In the genomic region with DNA sequence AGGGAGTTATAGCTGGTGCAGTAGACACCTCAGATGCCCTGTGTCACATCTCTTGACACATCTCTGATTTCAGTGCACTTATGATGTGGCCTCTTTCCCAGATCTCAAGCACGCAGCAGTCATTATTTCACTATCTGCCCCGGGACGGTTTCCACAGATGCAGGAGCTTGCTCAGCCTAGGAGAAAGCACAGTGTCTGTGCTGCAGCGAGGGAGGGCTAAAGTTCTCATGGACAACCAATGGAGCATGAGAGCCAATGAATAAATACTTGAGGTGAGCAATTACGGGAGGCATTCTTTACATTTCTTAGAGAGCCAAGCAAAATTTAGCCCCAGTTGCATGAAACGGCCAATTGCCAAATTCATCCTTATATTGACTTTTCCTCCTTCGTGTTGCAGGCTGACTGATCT, we compare ENCODE assay signal across 1 cellular context.
TF ChIP-seq lines count a peak whose summit lies in the region.

No MANE protein-coding gene starts in this region.

TF ChIP-seq in HepG2, 621 proteins besides CTCF, POLR2A, EP300 and RAD21 (continued from another document):
- TF ChIP-seq ARID5B (CRISPR knock-in tag; IDR thresholded peaks at IDR 0.05) = peak; percentile 70
- TF ChIP-seq SAP130 (CRISPR knock-in tag; IDR thresholded peaks at IDR 0.05; ENCODE audit: low read depth) = 0 out of 2 replicates have a peak, but pooled peaks have one; percentile 16
- no peak for TF ChIP-seq SAFB2 (CRISPR knock-in tag; IDR thresholded peaks at IDR 0.05; ENCODE audit: borderline replicate concordance, low read depth)
- TF ChIP-seq ZNF724P (CRISPR knock-in tag; IDR thresholded peaks at IDR 0.05; ENCODE audit: borderline replicate concordance) = no peak
- TF ChIP-seq IKZF1 (IDR thresholded peaks at IDR 0.05) = no peak
- no peak for TF ChIP-seq MAFK (conservative IDR thresholded peaks at IDR 0.05 in 1 of 2, IDR thresholded peaks at IDR 0.05 in 1 of 2; ENCODE audit: low read length in 2 of 2)
- TF ChIP-seq ZNF234 (CRISPR knock-in tag; conservative IDR thresholded peaks at IDR 0.05) = no peak
- peak; percentile 63 for TF ChIP-seq TBL1XR1 (IDR thresholded peaks at IDR 0.05; ENCODE audit: borderline replicate concordance, low read length, partially characterized antibody)
- TF ChIP-seq RARA (CRISPR knock-in tag; IDR thresholded peaks at IDR 0.05) = peak; percentile 59; the same call in 1 of the 2 replicates
- peak; percentile 27; the same call in 1 of the 2 replicates for TF ChIP-seq HMG20A (CRISPR knock-in tag; IDR thresholded peaks at IDR 0.05; ENCODE audit: borderline replicate concordance)
- TF ChIP-seq ZNF180 (CRISPR knock-in tag; IDR thresholded peaks at IDR 0.05; ENCODE audit: borderline replicate concordance, low read depth) = no peak
- TF ChIP-seq KMT2B (CRISPR knock-in tag; IDR thresholded peaks at IDR 0.05) = no peak
- TF ChIP-seq BCL6 (CRISPR knock-in tag; IDR thresholded peaks at IDR 0.05) = peak; percentile 99
- TF ChIP-seq MEF2D (CRISPR knock-in tag; IDR thresholded peaks at IDR 0.05) = 0 out of 2 replicates have a peak, but pooled peaks have one; percentile 19
- peak; percentile 22; the same call in 1 of the 2 replicates for TF ChIP-seq NCOR1 (IDR thresholded peaks at IDR 0.05; ENCODE audit: borderline replicate concordance, low read length)
- TF ChIP-seq CEBPB (IDR thresholded peaks at IDR 0.05; ENCODE audit: borderline replicate concordance, low read depth, low read length) = peak; percentile 31; the same call in 1 of the 2 replicates
- TF ChIP-seq NFIC (IDR thresholded peaks at IDR 0.05; ENCODE audit: low read length) = peak; percentile 45; the same call in 1 of the 2 replicates
- no peak for TF ChIP-seq KMT2A (CRISPR knock-in tag; IDR thresholded peaks at IDR 0.05)
- no peak for TF ChIP-seq SIX1 (CRISPR knock-in tag; IDR thresholded peaks at IDR 0.05; ENCODE audit: borderline replicate concordance)
- TF ChIP-seq FOXA3 (CRISPR knock-in tag; IDR thresholded peaks at IDR 0.05) = peak; percentile 23; the same call in 1 of the 2 replicates
- TF ChIP-seq, protein P1, sequence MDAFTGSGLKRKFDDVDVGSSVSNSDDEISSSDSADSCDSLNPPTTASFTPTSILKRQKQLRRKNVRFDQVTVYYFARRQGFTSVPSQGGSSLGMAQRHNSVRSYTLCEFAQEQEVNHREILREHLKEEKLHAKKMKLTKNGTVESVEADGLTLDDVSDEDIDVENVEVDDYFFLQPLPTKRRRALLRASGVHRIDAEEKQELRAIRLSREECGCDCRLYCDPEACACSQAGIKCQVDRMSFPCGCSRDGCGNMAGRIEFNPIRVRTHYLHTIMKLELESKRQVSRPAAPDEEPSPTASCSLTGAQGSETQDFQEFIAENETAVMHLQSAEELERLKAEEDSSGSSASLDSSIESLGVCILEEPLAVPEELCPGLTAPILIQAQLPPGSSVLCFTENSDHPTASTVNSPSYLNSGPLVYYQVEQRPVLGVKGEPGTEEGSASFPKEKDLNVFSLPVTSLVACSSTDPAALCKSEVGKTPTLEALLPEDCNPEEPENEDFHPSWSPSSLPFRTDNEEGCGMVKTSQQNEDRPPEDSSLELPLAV (CRISPR knock-in tag; conservative IDR thresholded peaks at IDR 0.05; ENCODE audit: low read depth) = no peak
- TF ChIP-seq CCAR2 (optimal IDR thresholded peaks at IDR 0.05; ENCODE audit: low read depth, low read length) = no peak
- TF ChIP-seq ELF3 (CRISPR knock-in tag; IDR thresholded peaks at IDR 0.05) = peak; percentile 34; the same call in 1 of the 2 replicates
TF ChIP-seq in HepG2: peak in this region for 20.
